ENCODE assay signal across 1 cellular context in the genomic region with DNA sequence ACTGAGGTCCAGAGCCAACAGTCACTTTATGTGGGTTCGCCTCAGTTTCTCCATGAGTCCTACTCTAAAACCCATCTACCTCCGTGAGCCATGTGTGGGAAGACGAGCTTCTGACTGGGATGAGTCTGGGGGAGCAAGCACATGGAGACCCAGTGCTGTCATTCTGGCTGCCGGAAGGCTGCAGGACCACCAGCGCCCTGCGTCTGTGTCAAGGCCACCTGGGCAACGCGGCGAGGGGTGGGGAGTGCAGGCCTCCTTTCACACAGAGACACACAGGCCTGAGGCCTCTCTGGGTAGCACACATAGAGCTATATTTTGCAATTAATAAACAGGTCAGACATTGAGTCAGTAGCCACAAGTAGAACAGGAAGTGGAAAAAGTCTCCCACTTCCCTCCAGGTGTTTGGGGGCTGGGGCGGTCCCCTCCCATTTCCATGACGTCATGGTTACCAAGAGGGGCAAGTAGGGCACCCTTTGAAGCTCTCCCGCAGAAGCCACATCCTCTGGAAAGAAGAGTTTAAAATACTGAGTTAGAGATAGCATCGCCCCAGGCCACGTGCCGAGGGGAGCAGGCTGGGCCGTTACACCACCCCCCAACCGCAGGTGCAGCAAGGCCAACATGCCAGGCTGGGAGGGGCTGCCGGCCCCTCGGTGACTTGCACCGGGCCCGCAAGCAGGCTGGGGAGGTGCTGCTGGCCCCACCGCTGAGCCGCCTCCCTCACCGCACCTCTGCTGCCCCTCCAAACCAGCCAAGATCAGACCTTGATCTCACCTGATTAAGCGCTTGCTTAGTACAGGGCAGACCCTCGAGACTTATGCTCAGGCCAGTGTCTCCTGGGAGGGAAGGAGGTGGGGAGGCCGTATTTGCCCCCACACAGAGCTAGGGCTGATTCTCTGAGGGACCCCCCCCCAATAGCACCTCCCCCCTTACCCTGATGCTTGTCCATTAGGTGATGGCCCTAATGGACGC.
A peak's percentile ranks its signal among the peaks of the same experiment; 100 is the strongest.
TF ChIP-seq lines count a peak whose summit lies in the region.

No MANE protein-coding gene starts in this region.

TF ChIP-seq in HepG2, 621 proteins besides CTCF, POLR2A, EP300 and RAD21 (continued from another document and continues in another):
- TF ChIP-seq, protein P1, sequence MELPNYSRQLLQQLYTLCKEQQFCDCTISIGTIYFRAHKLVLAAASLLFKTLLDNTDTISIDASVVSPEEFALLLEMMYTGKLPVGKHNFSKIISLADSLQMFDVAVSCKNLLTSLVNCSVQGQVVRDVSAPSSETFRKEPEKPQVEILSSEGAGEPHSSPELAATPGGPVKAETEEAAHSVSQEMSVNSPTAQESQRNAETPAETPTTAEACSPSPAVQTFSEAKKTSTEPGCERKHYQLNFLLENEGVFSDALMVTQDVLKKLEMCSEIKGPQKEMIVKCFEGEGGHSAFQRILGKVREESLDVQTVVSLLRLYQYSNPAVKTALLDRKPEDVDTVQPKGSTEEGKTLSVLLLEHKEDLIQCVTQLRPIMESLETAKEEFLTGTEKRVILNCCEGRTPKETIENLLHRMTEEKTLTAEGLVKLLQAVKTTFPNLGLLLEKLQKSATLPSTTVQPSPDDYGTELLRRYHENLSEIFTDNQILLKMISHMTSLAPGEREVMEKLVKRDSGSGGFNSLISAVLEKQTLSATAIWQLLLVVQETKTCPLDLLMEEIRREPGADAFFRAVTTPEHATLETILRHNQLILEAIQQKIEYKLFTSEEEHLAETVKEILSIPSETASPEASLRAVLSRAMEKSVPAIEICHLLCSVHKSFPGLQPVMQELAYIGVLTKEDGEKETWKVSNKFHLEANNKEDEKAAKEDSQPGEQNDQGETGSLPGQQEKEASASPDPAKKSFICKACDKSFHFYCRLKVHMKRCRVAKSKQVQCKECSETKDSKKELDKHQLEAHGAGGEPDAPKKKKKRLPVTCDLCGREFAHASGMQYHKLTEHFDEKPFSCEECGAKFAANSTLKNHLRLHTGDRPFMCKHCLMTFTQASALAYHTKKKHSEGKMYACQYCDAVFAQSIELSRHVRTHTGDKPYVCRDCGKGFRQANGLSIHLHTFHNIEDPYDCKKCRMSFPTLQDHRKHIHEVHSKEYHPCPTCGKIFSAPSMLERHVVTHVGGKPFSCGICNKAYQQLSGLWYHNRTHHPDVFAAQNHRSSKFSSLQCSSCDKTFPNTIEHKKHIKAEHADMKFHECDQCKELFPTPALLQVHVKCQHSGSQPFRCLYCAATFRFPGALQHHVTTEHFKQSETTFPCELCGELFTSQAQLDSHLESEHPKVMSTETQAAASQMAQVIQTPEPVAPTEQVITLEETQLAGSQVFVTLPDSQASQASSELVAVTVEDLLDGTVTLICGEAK (IDR thresholded peaks at IDR 0.05): no peak
- TF ChIP-seq, protein P1 (CRISPR knock-in tag; IDR thresholded peaks at IDR 0.05): no peak
- TF ChIP-seq ZNF121 (CRISPR knock-in tag; IDR thresholded peaks at IDR 0.05) (no peak), NFKB2 (CRISPR knock-in tag; IDR thresholded peaks at IDR 0.05; ENCODE audit: borderline replicate concordance) (peak; percentile 19; the same call in 1 of the 2 replicates), NFKBIZ (CRISPR knock-in tag; IDR thresholded peaks at IDR 0.05) (no peak), ZNF543 (CRISPR knock-in tag; IDR thresholded peaks at IDR 0.05) (0 out of 2 replicates have a peak, but pooled peaks have one; percentile 12), SOX6 (IDR thresholded peaks at IDR 0.05) (no peak), SOX6 (CRISPR knock-in tag; IDR thresholded peaks at IDR 0.05) (no peak), GATA4 (IDR thresholded peaks at IDR 0.05; ENCODE audit: borderline replicate concordance, low read depth) (peak; percentile 36; the same call in 1 of the 2 replicates), KMT2A (CRISPR knock-in tag; IDR thresholded peaks at IDR 0.05) (no peak), ATAD3A (CRISPR knock-in tag; IDR thresholded peaks at IDR 0.05) (peak; percentile 53; the same call in 1 of the 2 replicates), GZF1 (CRISPR knock-in tag; IDR thresholded peaks at IDR 0.05) (peak; percentile 74), ZC3H13 (CRISPR knock-in tag; IDR thresholded peaks at IDR 0.05) (peak; percentile 14; the same call in 1 of the 2 replicates), PCBP1 (IDR thresholded peaks at IDR 0.05; ENCODE audit: borderline replicate concordance, low read depth, low read length) (no peak), ZNF230 (CRISPR knock-in tag; IDR thresholded peaks at IDR 0.05) (no peak), ZNF329 (CRISPR knock-in tag; IDR thresholded peaks at IDR 0.05; ENCODE audit: low read depth) (no peak), IKZF4 (CRISPR knock-in tag; IDR thresholded peaks at IDR 0.05; ENCODE audit: borderline replicate concordance, low read depth, not compliant biosample characterization) (no peak), ZNF383 (CRISPR knock-in tag; IDR thresholded peaks at IDR 0.05; ENCODE audit: borderline replicate concordance) (peak; percentile 86; the same call in 1 of the 2 replicates), SMAD1 (CRISPR knock-in tag; IDR thresholded peaks at IDR 0.05; ENCODE audit: borderline replicate concordance, low read depth) (0 out of 2 replicates have a peak, but pooled peaks have one; percentile 30), KLF12 (CRISPR knock-in tag; IDR thresholded peaks at IDR 0.05; ENCODE audit: borderline replicate concordance) (peak; percentile 14; the same call in 1 of the 2 replicates), RFX1 (IDR thresholded peaks at IDR 0.05) (no peak), JARID2 (CRISPR knock-in tag; IDR thresholded peaks at IDR 0.05; ENCODE audit: insufficient replicate concordance) (no peak), FOXA3 (CRISPR knock-in tag; IDR thresholded peaks at IDR 0.05) (no peak), ZNF747 (CRISPR knock-in tag; IDR thresholded peaks at IDR 0.05; ENCODE audit: borderline replicate concordance) (no peak), CBFB (CRISPR knock-in tag; IDR thresholded peaks at IDR 0.05) (no peak), GATAD2A (CRISPR knock-in tag; IDR thresholded peaks at IDR 0.05) (no peak), HDAC2 (CRISPR knock-in tag; IDR thresholded peaks at IDR 0.05) (no peak), ZNF333 (CRISPR knock-in tag; IDR thresholded peaks at IDR 0.05; ENCODE audit: borderline replicate concordance) (peak; percentile 57; the same call in 1 of the 2 replicates)
- TF ChIP-seq, protein P2, sequence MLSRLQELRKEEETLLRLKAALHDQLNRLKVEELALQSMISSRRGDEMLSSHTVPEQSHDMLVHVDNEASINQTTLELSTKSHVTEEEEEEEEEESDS (CRISPR knock-in tag; IDR thresholded peaks at IDR 0.05; ENCODE audit: borderline replicate concordance): no peak
- TF ChIP-seq, protein P3, sequence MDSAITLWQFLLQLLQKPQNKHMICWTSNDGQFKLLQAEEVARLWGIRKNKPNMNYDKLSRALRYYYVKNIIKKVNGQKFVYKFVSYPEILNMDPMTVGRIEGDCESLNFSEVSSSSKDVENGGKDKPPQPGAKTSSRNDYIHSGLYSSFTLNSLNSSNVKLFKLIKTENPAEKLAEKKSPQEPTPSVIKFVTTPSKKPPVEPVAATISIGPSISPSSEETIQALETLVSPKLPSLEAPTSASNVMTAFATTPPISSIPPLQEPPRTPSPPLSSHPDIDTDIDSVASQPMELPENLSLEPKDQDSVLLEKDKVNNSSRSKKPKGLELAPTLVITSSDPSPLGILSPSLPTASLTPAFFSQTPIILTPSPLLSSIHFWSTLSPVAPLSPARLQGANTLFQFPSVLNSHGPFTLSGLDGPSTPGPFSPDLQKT (CRISPR knock-in tag; IDR thresholded peaks at IDR 0.05; ENCODE audit: borderline replicate concordance): peak; percentile 88
- TF ChIP-seq, protein P4, sequence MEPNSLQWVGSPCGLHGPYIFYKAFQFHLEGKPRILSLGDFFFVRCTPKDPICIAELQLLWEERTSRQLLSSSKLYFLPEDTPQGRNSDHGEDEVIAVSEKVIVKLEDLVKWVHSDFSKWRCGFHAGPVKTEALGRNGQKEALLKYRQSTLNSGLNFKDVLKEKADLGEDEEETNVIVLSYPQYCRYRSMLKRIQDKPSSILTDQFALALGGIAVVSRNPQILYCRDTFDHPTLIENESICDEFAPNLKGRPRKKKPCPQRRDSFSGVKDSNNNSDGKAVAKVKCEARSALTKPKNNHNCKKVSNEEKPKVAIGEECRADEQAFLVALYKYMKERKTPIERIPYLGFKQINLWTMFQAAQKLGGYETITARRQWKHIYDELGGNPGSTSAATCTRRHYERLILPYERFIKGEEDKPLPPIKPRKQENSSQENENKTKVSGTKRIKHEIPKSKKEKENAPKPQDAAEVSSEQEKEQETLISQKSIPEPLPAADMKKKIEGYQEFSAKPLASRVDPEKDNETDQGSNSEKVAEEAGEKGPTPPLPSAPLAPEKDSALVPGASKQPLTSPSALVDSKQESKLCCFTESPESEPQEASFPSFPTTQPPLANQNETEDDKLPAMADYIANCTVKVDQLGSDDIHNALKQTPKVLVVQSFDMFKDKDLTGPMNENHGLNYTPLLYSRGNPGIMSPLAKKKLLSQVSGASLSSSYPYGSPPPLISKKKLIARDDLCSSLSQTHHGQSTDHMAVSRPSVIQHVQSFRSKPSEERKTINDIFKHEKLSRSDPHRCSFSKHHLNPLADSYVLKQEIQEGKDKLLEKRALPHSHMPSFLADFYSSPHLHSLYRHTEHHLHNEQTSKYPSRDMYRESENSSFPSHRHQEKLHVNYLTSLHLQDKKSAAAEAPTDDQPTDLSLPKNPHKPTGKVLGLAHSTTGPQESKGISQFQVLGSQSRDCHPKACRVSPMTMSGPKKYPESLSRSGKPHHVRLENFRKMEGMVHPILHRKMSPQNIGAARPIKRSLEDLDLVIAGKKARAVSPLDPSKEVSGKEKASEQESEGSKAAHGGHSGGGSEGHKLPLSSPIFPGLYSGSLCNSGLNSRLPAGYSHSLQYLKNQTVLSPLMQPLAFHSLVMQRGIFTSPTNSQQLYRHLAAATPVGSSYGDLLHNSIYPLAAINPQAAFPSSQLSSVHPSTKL (CRISPR knock-in tag; IDR thresholded peaks at IDR 0.05): peak; percentile 40; the same call in 1 of the 2 replicates
- TF ChIP-seq, protein P5, sequence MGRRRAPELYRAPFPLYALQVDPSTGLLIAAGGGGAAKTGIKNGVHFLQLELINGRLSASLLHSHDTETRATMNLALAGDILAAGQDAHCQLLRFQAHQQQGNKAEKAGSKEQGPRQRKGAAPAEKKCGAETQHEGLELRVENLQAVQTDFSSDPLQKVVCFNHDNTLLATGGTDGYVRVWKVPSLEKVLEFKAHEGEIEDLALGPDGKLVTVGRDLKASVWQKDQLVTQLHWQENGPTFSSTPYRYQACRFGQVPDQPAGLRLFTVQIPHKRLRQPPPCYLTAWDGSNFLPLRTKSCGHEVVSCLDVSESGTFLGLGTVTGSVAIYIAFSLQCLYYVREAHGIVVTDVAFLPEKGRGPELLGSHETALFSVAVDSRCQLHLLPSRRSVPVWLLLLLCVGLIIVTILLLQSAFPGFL (CRISPR knock-in tag; IDR thresholded peaks at IDR 0.05): no peak
- TF ChIP-seq, protein P6, sequence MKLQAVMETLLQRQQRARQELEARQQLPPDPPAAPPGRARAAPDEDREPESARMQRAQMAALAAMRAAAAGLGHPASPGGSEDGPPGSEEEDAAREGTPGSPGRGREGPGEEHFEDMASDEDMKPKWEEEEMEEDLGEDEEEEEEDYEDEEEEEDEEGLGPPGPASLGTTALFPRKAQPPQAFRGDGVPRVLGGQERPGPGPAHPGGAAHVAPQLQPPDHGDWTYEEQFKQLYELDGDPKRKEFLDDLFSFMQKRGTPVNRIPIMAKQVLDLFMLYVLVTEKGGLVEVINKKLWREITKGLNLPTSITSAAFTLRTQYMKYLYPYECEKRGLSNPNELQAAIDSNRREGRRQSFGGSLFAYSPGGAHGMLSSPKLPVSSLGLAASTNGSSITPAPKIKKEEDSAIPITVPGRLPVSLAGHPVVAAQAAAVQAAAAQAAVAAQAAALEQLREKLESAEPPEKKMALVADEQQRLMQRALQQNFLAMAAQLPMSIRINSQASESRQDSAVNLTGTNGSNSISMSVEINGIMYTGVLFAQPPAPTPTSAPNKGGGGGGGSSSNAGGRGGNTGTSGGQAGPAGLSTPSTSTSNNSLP (IDR thresholded peaks at IDR 0.05; ENCODE audit: low read depth, low read length): no peak
- TF ChIP-seq, protein P7, sequence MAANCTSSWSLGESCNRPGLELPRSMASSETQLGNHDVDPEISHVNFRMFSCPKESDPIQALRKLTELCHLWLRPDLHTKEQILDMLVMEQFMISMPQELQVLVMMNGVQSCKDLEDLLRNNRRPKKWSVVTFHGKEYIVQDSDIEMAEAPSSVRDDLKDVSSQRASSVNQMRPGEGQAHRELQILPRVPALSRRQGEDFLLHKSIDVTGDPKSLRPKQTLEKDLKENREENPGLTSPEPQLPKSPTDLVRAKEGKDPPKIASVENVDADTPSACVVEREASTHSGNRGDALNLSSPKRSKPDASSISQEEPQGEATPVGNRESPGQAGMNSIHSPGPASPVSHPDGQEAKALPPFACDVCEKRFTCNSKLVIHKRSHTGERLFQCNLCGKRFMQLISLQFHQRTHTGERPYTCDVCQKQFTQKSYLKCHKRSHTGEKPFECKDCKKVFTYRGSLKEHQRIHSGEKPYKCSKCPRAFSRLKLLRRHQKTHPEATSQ (CRISPR knock-in tag; IDR thresholded peaks at IDR 0.05; ENCODE audit: borderline replicate concordance): no peak
- TF ChIP-seq, protein P8, sequence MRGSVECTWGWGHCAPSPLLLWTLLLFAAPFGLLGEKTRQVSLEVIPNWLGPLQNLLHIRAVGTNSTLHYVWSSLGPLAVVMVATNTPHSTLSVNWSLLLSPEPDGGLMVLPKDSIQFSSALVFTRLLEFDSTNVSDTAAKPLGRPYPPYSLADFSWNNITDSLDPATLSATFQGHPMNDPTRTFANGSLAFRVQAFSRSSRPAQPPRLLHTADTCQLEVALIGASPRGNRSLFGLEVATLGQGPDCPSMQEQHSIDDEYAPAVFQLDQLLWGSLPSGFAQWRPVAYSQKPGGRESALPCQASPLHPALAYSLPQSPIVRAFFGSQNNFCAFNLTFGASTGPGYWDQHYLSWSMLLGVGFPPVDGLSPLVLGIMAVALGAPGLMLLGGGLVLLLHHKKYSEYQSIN (CRISPR knock-in tag; IDR thresholded peaks at IDR 0.05; ENCODE audit: borderline replicate concordance): no peak
